Comparison of ENCODE assay signal across 10 cellular contexts in the genomic region with DNA sequence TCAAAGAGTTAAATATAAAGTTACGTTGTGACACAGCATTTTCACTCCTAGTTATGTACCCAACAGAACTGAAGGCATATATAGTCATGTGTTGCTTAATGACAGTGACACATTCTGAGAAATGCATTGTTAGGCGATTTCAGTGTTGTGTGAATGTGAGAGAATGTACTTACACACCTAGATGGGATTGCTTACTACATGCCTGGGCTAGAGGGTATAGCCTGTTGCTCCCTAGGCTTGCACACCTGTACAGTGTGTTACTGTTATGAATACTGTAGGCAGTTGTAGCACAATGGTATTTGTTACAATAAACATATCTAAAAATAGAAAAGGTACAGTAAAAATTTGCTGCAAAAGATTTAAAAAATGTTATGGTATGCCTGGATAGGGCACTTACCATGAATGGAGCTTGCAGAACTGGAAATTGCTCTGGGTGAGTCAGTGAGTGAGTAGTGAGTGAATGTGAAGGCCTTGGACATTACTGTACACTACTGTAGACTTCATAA.
A peak's percentile ranks its signal among the peaks of the same experiment; 100 is the strongest.
DNase-seq lines count a peak whose midpoint lies in the region; ATAC-seq and TF ChIP-seq lines count a peak whose summit lies in the region.
"Had no signal": no experiment of that assay in that cellular context is flagged by ENCODE, and none has a peak within 500 bp of the region (broad histone marks: within the 10 kb centered on the region; RNA-seq: fewer than 3 reads in every experiment).

No MANE protein-coding gene starts in this region.

- H3K36me3 ChIP-seq in upper lobe of right lung, result no peaks in the 10 kb centered on the region

- H3K36me3 Mint-ChIP-seq in natural killer cell treated with Interleukin-12 subunit alpha and Interleukin-12 subunit beta and Interleukin-15 and Interleukin-18, amount 100 ng/mL, for 72 hours, result no peaks in the 10 kb centered on the region
- H3K36me3 Mint-ChIP-seq in natural killer cell, result no peaks in the 10 kb centered on the region

- no peaks in the 10 kb centered on the region for H3K4me1 ChIP-seq in upper lobe of right lung

- H3K9me3 Mint-ChIP-seq in natural killer cell treated with Interleukin-12 subunit alpha and Interleukin-12 subunit beta and Interleukin-15 and Interleukin-18, amount 100 ng/mL, for 72 hours, result peaks cover 3% of the 10 kb centered on the region
- H3K9me3 Mint-ChIP-seq in natural killer cell, result no peaks in the 10 kb centered on the region

- H3K4me1 Mint-ChIP-seq in natural killer cell treated with Interleukin-12 subunit alpha and Interleukin-12 subunit beta and Interleukin-15 and Interleukin-18, amount 100 ng/mL, for 72 hours (ENCODE audit: low read depth in 2 of 2), result peaks cover 6 to 11% of the 10 kb centered on the region in 2 donors
- peaks cover 6 to 8% of the 10 kb centered on the region in 2 donors for H3K4me1 Mint-ChIP-seq in natural killer cell

- in situ Hi-C loops in astrocyte of the spinal cord (cut with HindIII; ENCODE audit: low sequenced_read_pairs), result no loop called here

- no peak for TF ChIP-seq CTCF in natural killer cell (IDR thresholded peaks at IDR 0.05)
- no peak for TF ChIP-seq CTCF in astrocyte of the spinal cord (IDR thresholded peaks at IDR 0.05; ENCODE audit: low read depth, low read length)
- TF ChIP-seq CTCF in upper lobe of right lung (IDR thresholded peaks at IDR 0.05), result no peak
- no peak for TF ChIP-seq CTCF in omental fat pad (IDR thresholded peaks at IDR 0.05)

- no peaks in the 10 kb centered on the region for H3K27me3 ChIP-seq in upper lobe of right lung

- H3K27me3 Mint-ChIP-seq in natural killer cell treated with Interleukin-12 subunit alpha and Interleukin-12 subunit beta and Interleukin-15 and Interleukin-18, amount 100 ng/mL, for 72 hours, result no peaks in the 10 kb centered on the region
- no peaks in the 10 kb centered on the region for H3K27me3 Mint-ChIP-seq in natural killer cell (ENCODE audit: low read depth in 2 of 2)
- H3K27me3 Mint-ChIP-seq: B cell had no signal

- no peaks in the 10 kb centered on the region for H3K9me3 ChIP-seq in upper lobe of right lung

- no peak overlapping the region for H3K27ac Mint-ChIP-seq in natural killer cell treated with Interleukin-12 subunit alpha and Interleukin-12 subunit beta and Interleukin-15 and Interleukin-18, amount 100 ng/mL, for 72 hours
- no peak overlapping the region for H3K27ac Mint-ChIP-seq in natural killer cell
- H3K27ac Mint-ChIP-seq: B cell had no signal

- H3K27ac ChIP-seq in upper lobe of right lung, result no peak overlapping the region

- H3K4me3 Mint-ChIP-seq in natural killer cell treated with Interleukin-12 subunit alpha and Interleukin-12 subunit beta and Interleukin-15 and Interleukin-18, amount 100 ng/mL, for 72 hours, result no peak overlapping the region
- H3K4me3 Mint-ChIP-seq in natural killer cell, result no peak overlapping the region
- H3K4me3 Mint-ChIP-seq: B cell had no signal

- intact Hi-C loops in natural killer cell (cut with micrococcal nuclease), result no loop called here
- intact Hi-C loops in upper lobe of right lung (cut with DNase I), result no loop called here

- no peak overlapping the region for H3K4me3 ChIP-seq in astrocyte of the spinal cord (ENCODE audit: low read depth, low read length)
- no peak overlapping the region for H3K4me3 ChIP-seq in upper lobe of right lung

- ATAC-seq in natural killer cell treated with Interleukin-12 subunit alpha and Interleukin-12 subunit beta and Interleukin-15 and Interleukin-18, amount 100 ng/mL, for 72 hours, result peak; percentile 66 to 68
- no peak for ATAC-seq in natural killer cell
- ATAC-seq in HG03469 (IDR thresholded peaks at IDR 0.05; ENCODE audit: unreplicated experiment), result peak; percentile 49
- peak; percentile 49 for ATAC-seq in upper lobe of right lung
- no peak for ATAC-seq in HG03521 (IDR thresholded peaks at IDR 0.05; ENCODE audit: unreplicated experiment)
- ATAC-seq in omental fat pad (ENCODE audit: low FRiP score), result no peak

- DNase-seq in natural killer cell treated with Interleukin-12 subunit alpha and Interleukin-12 subunit beta and Interleukin-15 and Interleukin-18, amount 100 ng/mL, for 72 hours (ENCODE audit: low spot score), result no peak
- DNase-seq in natural killer cell (no peak), astrocyte of the spinal cord (ENCODE audit: low read depth, low spot score) (peak; percentile 64), upper lobe of right lung (no peak), NCI-H82 (lab: John Stamatoyannopoulos, UW) (no peak), omental fat pad (ENCODE audit: low spot score) (no peak)
- DNase-seq: NCI-H748 treated with DMSO at 0.1 percent for 48 hours had no signal

Comparison
In these comparisons a context has a peak if more than half of its experiments do, and no peak if none do; other contexts are left out.
1. ATAC-seq: peak in natural killer cell treated with Interleukin-12 subunit alpha and Interleukin-12 subunit beta and Interleukin-15 and Interleukin-18, amount 100 ng/mL, for 72 hours (2 of 2), HG03469 (single experiment) and upper lobe of right lung (single experiment); none in natural killer cell (0 of 3), HG03521 (single experiment) and omental fat pad (single experiment).